ENCODE assay signal across 1 cellular context in the genomic region with DNA sequence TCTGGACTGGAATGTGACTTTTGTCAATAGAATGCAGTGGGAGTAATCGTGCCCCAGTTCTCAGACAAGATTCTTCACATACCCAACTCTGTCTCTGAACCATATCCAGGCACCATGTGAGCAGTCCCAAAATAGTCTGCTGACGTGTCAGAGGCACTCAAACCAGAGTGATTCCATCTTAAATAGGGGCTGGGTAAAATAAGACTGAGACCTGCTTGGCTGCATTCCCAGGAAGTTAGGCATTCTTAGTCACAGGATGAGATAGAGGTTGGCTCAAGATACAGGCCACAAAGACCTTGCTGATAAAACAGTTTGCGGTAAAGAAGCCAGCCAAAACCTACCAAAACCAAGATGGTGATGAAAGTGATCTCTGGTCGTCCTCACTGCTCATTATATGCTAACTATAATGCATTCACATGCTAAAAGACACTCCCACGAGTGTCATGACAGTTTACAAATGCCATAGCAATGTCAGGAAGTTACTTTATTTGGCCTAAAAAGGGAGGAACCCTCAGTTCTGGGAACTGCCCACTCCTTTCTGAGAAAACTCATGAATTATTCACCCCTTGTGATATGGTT.
A peak's percentile ranks its signal among the peaks of the same experiment; 100 is the strongest.
TF ChIP-seq lines count a peak whose summit lies in the region.

No MANE protein-coding gene starts in this region.

TF ChIP-seq in SK-N-SH, 30 proteins besides CTCF, POLR2A, EP300 and RAD21 (continued from another document):
- TF ChIP-seq, protein P1, sequence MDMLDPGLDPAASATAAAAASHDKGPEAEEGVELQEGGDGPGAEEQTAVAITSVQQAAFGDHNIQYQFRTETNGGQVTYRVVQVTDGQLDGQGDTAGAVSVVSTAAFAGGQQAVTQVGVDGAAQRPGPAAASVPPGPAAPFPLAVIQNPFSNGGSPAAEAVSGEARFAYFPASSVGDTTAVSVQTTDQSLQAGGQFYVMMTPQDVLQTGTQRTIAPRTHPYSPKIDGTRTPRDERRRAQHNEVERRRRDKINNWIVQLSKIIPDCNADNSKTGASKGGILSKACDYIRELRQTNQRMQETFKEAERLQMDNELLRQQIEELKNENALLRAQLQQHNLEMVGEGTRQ (IDR thresholded peaks at IDR 0.05; ENCODE audit: borderline replicate concordance, low read depth, low read length): no peak
- TF ChIP-seq NFIC (IDR thresholded peaks at IDR 0.05; ENCODE audit: borderline replicate concordance) (peak; percentile 99), SIN3A (IDR thresholded peaks at IDR 0.05; ENCODE audit: borderline replicate concordance, low read depth, low read length) (no peak), NRF1 (IDR thresholded peaks at IDR 0.05; ENCODE audit: low read depth, low read length) (no peak), TAF1 (IDR thresholded peaks at IDR 0.05; ENCODE audit: borderline replicate concordance, low read depth, low read length) (no peak), GABPA (IDR thresholded peaks at IDR 0.05; ENCODE audit: low read depth) (peak; percentile 15; the same call in 1 of the 2 replicates), EZH2phosphoT487 (IDR thresholded peaks at IDR 0.05; ENCODE audit: borderline replicate concordance, low read depth) (no peak), TEAD4 (IDR thresholded peaks at IDR 0.05; ENCODE audit: borderline replicate concordance, insufficient read depth) (peak; percentile 96), YY1 (IDR thresholded peaks at IDR 0.05; ENCODE audit: low read depth) (peak; percentile 67), RFX5 (IDR thresholded peaks at IDR 0.05; ENCODE audit: low read length) (no peak)
- TF ChIP-seq, protein P2, sequence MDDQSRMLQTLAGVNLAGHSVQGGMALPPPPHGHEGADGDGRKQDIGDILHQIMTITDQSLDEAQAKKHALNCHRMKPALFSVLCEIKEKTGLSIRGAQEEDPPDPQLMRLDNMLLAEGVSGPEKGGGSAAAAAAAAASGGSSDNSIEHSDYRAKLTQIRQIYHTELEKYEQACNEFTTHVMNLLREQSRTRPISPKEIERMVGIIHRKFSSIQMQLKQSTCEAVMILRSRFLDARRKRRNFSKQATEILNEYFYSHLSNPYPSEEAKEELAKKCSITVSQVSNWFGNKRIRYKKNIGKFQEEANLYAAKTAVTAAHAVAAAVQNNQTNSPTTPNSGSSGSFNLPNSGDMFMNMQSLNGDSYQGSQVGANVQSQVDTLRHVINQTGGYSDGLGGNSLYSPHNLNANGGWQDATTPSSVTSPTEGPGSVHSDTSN (IDR thresholded peaks at IDR 0.05): peak; percentile 94
- TF ChIP-seq, protein P3, sequence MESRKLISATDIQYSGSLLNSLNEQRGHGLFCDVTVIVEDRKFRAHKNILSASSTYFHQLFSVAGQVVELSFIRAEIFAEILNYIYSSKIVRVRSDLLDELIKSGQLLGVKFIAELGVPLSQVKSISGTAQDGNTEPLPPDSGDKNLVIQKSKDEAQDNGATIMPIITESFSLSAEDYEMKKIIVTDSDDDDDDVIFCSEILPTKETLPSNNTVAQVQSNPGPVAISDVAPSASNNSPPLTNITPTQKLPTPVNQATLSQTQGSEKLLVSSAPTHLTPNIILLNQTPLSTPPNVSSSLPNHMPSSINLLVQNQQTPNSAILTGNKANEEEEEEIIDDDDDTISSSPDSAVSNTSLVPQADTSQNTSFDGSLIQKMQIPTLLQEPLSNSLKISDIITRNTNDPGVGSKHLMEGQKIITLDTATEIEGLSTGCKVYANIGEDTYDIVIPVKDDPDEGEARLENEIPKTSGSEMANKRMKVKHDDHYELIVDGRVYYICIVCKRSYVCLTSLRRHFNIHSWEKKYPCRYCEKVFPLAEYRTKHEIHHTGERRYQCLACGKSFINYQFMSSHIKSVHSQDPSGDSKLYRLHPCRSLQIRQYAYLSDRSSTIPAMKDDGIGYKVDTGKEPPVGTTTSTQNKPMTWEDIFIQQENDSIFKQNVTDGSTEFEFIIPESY (IDR thresholded peaks at IDR 0.05; ENCODE audit: borderline replicate concordance, low read depth): peak; percentile 83
- TF ChIP-seq, protein P4, sequence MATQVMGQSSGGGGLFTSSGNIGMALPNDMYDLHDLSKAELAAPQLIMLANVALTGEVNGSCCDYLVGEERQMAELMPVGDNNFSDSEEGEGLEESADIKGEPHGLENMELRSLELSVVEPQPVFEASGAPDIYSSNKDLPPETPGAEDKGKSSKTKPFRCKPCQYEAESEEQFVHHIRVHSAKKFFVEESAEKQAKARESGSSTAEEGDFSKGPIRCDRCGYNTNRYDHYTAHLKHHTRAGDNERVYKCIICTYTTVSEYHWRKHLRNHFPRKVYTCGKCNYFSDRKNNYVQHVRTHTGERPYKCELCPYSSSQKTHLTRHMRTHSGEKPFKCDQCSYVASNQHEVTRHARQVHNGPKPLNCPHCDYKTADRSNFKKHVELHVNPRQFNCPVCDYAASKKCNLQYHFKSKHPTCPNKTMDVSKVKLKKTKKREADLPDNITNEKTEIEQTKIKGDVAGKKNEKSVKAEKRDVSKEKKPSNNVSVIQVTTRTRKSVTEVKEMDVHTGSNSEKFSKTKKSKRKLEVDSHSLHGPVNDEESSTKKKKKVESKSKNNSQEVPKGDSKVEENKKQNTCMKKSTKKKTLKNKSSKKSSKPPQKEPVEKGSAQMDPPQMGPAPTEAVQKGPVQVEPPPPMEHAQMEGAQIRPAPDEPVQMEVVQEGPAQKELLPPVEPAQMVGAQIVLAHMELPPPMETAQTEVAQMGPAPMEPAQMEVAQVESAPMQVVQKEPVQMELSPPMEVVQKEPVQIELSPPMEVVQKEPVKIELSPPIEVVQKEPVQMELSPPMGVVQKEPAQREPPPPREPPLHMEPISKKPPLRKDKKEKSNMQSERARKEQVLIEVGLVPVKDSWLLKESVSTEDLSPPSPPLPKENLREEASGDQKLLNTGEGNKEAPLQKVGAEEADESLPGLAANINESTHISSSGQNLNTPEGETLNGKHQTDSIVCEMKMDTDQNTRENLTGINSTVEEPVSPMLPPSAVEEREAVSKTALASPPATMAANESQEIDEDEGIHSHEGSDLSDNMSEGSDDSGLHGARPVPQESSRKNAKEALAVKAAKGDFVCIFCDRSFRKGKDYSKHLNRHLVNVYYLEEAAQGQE (IDR thresholded peaks at IDR 0.05; ENCODE audit: low read depth, low read length): no peak
- TF ChIP-seq, protein P5, sequence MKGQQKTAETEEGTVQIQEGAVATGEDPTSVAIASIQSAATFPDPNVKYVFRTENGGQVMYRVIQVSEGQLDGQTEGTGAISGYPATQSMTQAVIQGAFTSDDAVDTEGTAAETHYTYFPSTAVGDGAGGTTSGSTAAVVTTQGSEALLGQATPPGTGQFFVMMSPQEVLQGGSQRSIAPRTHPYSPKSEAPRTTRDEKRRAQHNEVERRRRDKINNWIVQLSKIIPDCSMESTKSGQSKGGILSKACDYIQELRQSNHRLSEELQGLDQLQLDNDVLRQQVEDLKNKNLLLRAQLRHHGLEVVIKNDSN (IDR thresholded peaks at IDR 0.05; ENCODE audit: borderline replicate concordance, low read depth): peak; percentile 66; the same call in 1 of the 2 replicates
